8 cellular contexts compared by ENCODE assay signal in the genomic region with DNA sequence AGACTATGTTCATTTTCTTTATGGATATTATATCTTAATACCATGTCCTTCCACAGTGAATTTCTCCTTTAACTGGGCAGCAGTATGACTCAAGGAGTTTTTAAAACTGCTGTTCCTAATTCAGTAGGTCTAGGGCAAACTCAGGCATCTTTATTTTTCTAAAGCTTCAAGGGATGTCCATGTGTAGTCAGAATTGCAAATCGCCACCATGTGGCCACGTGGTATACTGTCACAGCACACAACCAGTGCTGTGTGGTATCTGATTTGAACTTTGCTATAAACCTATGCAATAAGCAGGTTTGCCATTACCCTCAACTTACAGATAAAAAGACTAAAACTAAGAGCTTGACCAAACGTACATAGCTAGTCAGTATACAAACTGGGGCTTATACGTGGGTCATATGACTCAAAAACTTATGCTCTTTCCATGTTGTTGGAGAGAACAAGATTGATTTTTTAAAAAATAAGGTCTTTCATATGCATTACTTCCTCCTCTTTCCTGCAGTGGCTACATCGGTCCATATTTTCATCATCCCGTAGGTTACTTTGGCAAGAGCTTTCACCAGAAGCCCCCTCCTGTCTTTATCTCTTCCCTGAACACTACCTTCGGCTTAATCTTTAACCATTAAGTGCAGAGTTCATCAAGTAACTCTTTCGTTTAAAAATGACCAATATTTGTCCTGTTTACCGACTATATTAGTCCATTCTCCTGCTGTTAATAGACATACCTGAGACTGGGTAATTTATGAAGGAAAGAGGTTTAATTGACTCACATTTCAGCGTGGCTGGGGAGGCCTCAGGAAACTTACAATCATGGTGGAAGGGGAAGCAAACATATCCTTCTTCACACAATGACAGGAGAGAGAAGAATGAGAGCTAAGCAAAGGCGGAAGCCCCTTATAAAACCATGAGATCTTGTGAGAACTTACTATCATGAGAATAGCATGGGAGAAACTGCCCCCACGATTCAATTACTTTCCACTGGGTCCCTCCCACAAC. TPM values are rescaled to one million over a fixed set of nuclear protein-coding genes. Genes with fewer than 3 reads are reported as not detected.
DNase-seq lines count a peak whose midpoint lies in the region; ATAC-seq and TF ChIP-seq lines count a peak whose summit lies in the region.

No MANE protein-coding gene starts in this region.

- H3K9me3 Mint-ChIP-seq in CD8-positive, alpha-beta T cell = no peaks in the 10 kb centered on the region
- H3K9me3 Mint-ChIP-seq in activated naive CD8-positive, alpha-beta T cell treated with anti-CD3 and anti-CD28 coated beads for 36 hours = no peaks in the 10 kb centered on the region
- no peaks in the 10 kb centered on the region for H3K9me3 Mint-ChIP-seq in stimulated activated naive B cell treated with anti-CD40 and anti-IgM and Interleukin-4, amounts not matched to agents 10 μg/mL and 1 μg/mL and 100 μg/mL, for 72 hours

- CTCF ChIA-PET in CD8-positive, alpha-beta T cell (lab: Charles Lee) = interaction anchor here (0.7 to 6.6 kb wide), 11 partner anchors 8 to 227 kb away, joined by 3 to 89 read pairs (median 4); partner anchors contain the start of gene HTATIP2

- H3K9me3 ChIP-seq in CD8-positive, alpha-beta T cell (ENCODE audit: low read length) = no peaks in the 10 kb centered on the region
- H3K9me3 ChIP-seq in iPS DF 6.9 (ENCODE audit: control insufficient read depth, insufficient read depth, low read length) = no peaks in the 10 kb centered on the region

- H3K4me3 ChIP-seq in CD8-positive, alpha-beta T cell (ENCODE audit: low read depth, low read length) = no peak overlapping the region
- no peak overlapping the region for H3K4me3 ChIP-seq in iPS DF 6.9 (ENCODE audit: low read length)

- H3K27ac ChIP-seq in CD8-positive, alpha-beta T cell (ENCODE audit: low read depth, low read length) = no peak overlapping the region
- no peak overlapping the region for H3K27ac ChIP-seq in iPS DF 6.9 (ENCODE audit: low read length)

- H3K27ac Mint-ChIP-seq in CD8-positive, alpha-beta T cell = no peak overlapping the region
- H3K27ac Mint-ChIP-seq in activated naive CD8-positive, alpha-beta T cell treated with anti-CD3 and anti-CD28 coated beads for 36 hours = no peak overlapping the region
- no peak overlapping the region for H3K27ac Mint-ChIP-seq in stimulated activated naive B cell treated with anti-CD40 and anti-IgM and Interleukin-4, amounts not matched to agents 10 μg/mL and 1 μg/mL and 100 μg/mL, for 72 hours

- intact Hi-C loops in CD8-positive, alpha-beta T cell (cut with DNase I, micrococcal nuclease) = loop anchor here in 1 of 2 experiments (10.0 kb wide), 1 partner anchor 401 kb away; no protein-coding TSS in a partner anchor

- peak in 4 of 7 experiments; percentile 14 to 43 (median 26) for DNase-seq in CD8-positive, alpha-beta T cell
- DNase-seq in NCI-H69 (lab: John Stamatoyannopoulos, UW) (peak; percentile 71), iPS DF 6.9 (ENCODE audit: low read depth, low spot score) (peak; percentile 22), T1000 (lab: John Stamatoyannopoulos, UW) (no peak)
- DNase-seq in activated naive CD8-positive, alpha-beta T cell treated with anti-CD3 and anti-CD28 coated beads for 36 hours = peak; percentile 19
- DNase-seq in stimulated activated naive B cell treated with anti-CD40 and anti-IgM and Interleukin-4, amounts not matched to agents 10 μg/mL and 1 μg/mL and 100 μg/mL, for 72 hours = peak; percentile 10

- POLR2A ChIA-PET in CD8-positive, alpha-beta T cell (lab: Charles Lee) = no interaction called here

- H3K4me3 Mint-ChIP-seq in CD8-positive, alpha-beta T cell = no peak overlapping the region
- no peak overlapping the region for H3K4me3 Mint-ChIP-seq in activated naive CD8-positive, alpha-beta T cell treated with anti-CD3 and anti-CD28 coated beads for 36 hours
- no peak overlapping the region for H3K4me3 Mint-ChIP-seq in stimulated activated naive B cell treated with anti-CD40 and anti-IgM and Interleukin-4, amounts not matched to agents 10 μg/mL and 1 μg/mL and 100 μg/mL, for 72 hours

- H3K36me3 ChIP-seq in CD8-positive, alpha-beta T cell (ENCODE audit: insufficient read depth, low read length) = no peaks in the 10 kb centered on the region
- H3K36me3 ChIP-seq in iPS DF 6.9 (ENCODE audit: control insufficient read depth, insufficient read depth, low read length) = no peaks in the 10 kb centered on the region

- H3K27me3 Mint-ChIP-seq in CD8-positive, alpha-beta T cell (ENCODE audit: low read depth) = no peaks in the 10 kb centered on the region
- H3K27me3 Mint-ChIP-seq in activated naive CD8-positive, alpha-beta T cell treated with anti-CD3 and anti-CD28 coated beads for 36 hours = no peaks in the 10 kb centered on the region
- peaks cover 13 to 19% of the 10 kb centered on the region in 2 donors for H3K27me3 Mint-ChIP-seq in stimulated activated naive B cell treated with anti-CD40 and anti-IgM and Interleukin-4, amounts not matched to agents 10 μg/mL and 1 μg/mL and 100 μg/mL, for 72 hours

- peaks cover 12% of the 10 kb centered on the region for H3K4me1 Mint-ChIP-seq in CD8-positive, alpha-beta T cell (ENCODE audit: low read depth)
- H3K4me1 Mint-ChIP-seq in activated naive CD8-positive, alpha-beta T cell treated with anti-CD3 and anti-CD28 coated beads for 36 hours = peaks cover 5% of the 10 kb centered on the region
- H3K4me1 Mint-ChIP-seq in stimulated activated naive B cell treated with anti-CD40 and anti-IgM and Interleukin-4, amounts not matched to agents 10 μg/mL and 1 μg/mL and 100 μg/mL, for 72 hours = peaks cover under 1 to 6% of the 10 kb centered on the region in 2 donors

- TF ChIP-seq CTCF in CD8-positive, alpha-beta T cell (IDR thresholded peaks at IDR 0.05) = peak; percentile 62

- no peaks in the 10 kb centered on the region for H3K27me3 ChIP-seq in CD8-positive, alpha-beta T cell (ENCODE audit: insufficient read depth, low read length)
- no peaks in the 10 kb centered on the region for H3K27me3 ChIP-seq in iPS DF 6.9 (ENCODE audit: control insufficient read depth, insufficient read depth, low read length)

- H3K4me1 ChIP-seq in CD8-positive, alpha-beta T cell (ENCODE audit: insufficient read depth, low read length) = peaks cover 3% of the 10 kb centered on the region
- H3K4me1 ChIP-seq in iPS DF 6.9 (ENCODE audit: control insufficient read depth, insufficient read depth, low read length) = no peaks in the 10 kb centered on the region

- whole genome bisulfite sequencing in iPS DF 6.9 (ENCODE audit: insufficient coverage, insufficient read length) = no CpG with 5 or more reads among the region's 12 CpGs

- H3K36me3 Mint-ChIP-seq in CD8-positive, alpha-beta T cell = no peaks in the 10 kb centered on the region
- H3K36me3 Mint-ChIP-seq in activated naive CD8-positive, alpha-beta T cell treated with anti-CD3 and anti-CD28 coated beads for 36 hours = peaks cover 7% of the 10 kb centered on the region
- H3K36me3 Mint-ChIP-seq in stimulated activated naive B cell treated with anti-CD40 and anti-IgM and Interleukin-4, amounts not matched to agents 10 μg/mL and 1 μg/mL and 100 μg/mL, for 72 hours = no peaks in the 10 kb centered on the region

- ATAC-seq in CD8-positive, alpha-beta T cell = peak; percentile 80
- ATAC-seq in GM18870 (IDR thresholded peaks at IDR 0.05; ENCODE audit: unreplicated experiment) (peak; percentile 85), HG03025 (IDR thresholded peaks at IDR 0.05; ENCODE audit: low FRiP score, unreplicated experiment) (peak; percentile 59)
- peak; percentile 88 to 93 for ATAC-seq in stimulated activated naive B cell treated with anti-CD40 and anti-IgM and Interleukin-4, amounts not matched to agents 10 μg/mL and 1 μg/mL and 100 μg/mL, for 72 hours (replicated peaks)

RNA-seq across cellular contexts. Expression of gene HTATIP2, which starts 8.0 kb away (rescaled TPM):
- total RNA-seq in CD8-positive, alpha-beta T cell = 1 to 10 TPM; 6.6 to 7.5 TPM
- total RNA-seq in activated naive CD8-positive, alpha-beta T cell treated with anti-CD3 and anti-CD28 coated beads for 36 hours = 10 to 100 TPM; 44.3 to 45.7 TPM

RNA-seq across cellular contexts. Expression of gene PRMT3, which starts 32.0 kb away (rescaled TPM):
- total RNA-seq in CD8-positive, alpha-beta T cell = 10 to 100 TPM; 10.2 to 10.6 TPM
- 10 to 100 TPM; 47.2 to 49.9 TPM for total RNA-seq in activated naive CD8-positive, alpha-beta T cell treated with anti-CD3 and anti-CD28 coated beads for 36 hours

Comparison
In these comparisons a context has a peak if more than half of its experiments do, and no peak if none do; other contexts are left out.
1. RNA of gene HTATIP2, which starts 8.0 kb away (total RNA-seq): 44.3 to 45.7 TPM in activated naive CD8-positive, alpha-beta T cell treated with anti-CD3 and anti-CD28 coated beads for 36 hours; 6.6 to 7.5 TPM in CD8-positive, alpha-beta T cell; every median in the first group is over 4 times any median in the second.
2. RNA of gene PRMT3, which starts 32.0 kb away (total RNA-seq): 47.2 to 49.9 TPM in activated naive CD8-positive, alpha-beta T cell treated with anti-CD3 and anti-CD28 coated beads for 36 hours; 10.2 to 10.6 TPM in CD8-positive, alpha-beta T cell; every median in the first group is over 4 times any median in the second.
3. Peak in every context shown above with its lines, with median percentiles within 50 percentile points of each other: ATAC-seq.